ENCODE assay signal across 17 cellular contexts in genomic region chr5:100697970-100698369, GRCh38.
DNase-seq lines count a peak whose midpoint lies in the region; ATAC-seq and TF ChIP-seq lines count a peak whose summit lies in the region.
"Had no signal": no experiment of that assay in that cellular context is flagged by ENCODE, and none has a peak within 500 bp of the region (broad histone marks: within the 10 kb centered on the region; RNA-seq: fewer than 3 reads in every experiment).

No MANE protein-coding gene starts in this region.

- no peak overlapping the region for H3K4me3 ChIP-seq in A673 (ENCODE audit: low read depth, low read length, poor library complexity, severe bottlenecking)
- H3K4me3 ChIP-seq: esophagus squamous epithelium, Peyer's patch, suprapubic skin had no signal

- DNase-seq in A673 (ENCODE audit: low spot score) = no peak
- DNase-seq in SK-MEL-5 (ENCODE audit: low read depth, low spot score) = peak; percentile 10
- DNase-seq in iPS-NIHi7 (ENCODE audit: extremely low spot score) = peak; percentile 9
- no peak for DNase-seq in occipital lobe (lab: John Stamatoyannopoulos, UW)
- DNase-seq in NCI-H526 (lab: John Stamatoyannopoulos, UW) = no peak
- DNase-seq: activated CD4-positive, alpha-beta T cell treated with anti-CD3 and anti-CD28 coated beads for 4 hours; activated T-cell treated with anti-CD3 and anti-CD28 coated beads, Interleukin-2, amount 50 U/mL, for 24 hours; AML-193; esophagus squamous epithelium; NCI-H146; NCI-H510A treated with DMSO at 0.1 percent for 48 hours; Peyer's patch; stimulated activated CD4-positive, alpha-beta T cell treated with anti-CD3 and anti-CD28 coated beads, Interleukin-12 subunit alpha, Interleukin-12 subunit beta, amount 100 ng/mL, for 4 hours had no signal

- no TSS peak for BruUV-seq in A673 (replicated peaks; lab: Mats Ljungman, UMichigan)

- CTCF ChIA-PET in A673 (lab: Charles Lee) = no interaction called here

- no peaks in the 10 kb centered on the region for H3K4me1 ChIP-seq in A673 (ENCODE audit: insufficient read depth, low read length, poor library complexity, severe bottlenecking)
- H3K4me1 ChIP-seq: esophagus squamous epithelium, Peyer's patch, suprapubic skin had no signal

- POLR2A ChIA-PET in A673 (lab: Charles Lee; ENCODE audit: low non-redundant PET) = no interaction called here

- no peaks in the 10 kb centered on the region for H3K27me3 ChIP-seq in A673 (replicated peaks; ENCODE audit: insufficient read depth, low read depth, low read length, poor library complexity)
- H3K27me3 ChIP-seq: esophagus squamous epithelium, Peyer's patch, suprapubic skin had no signal

- H3K27ac ChIP-seq in A673 (ENCODE audit: low read depth, low read length, poor library complexity, severe bottlenecking) = no peak overlapping the region
- H3K27ac ChIP-seq: esophagus squamous epithelium, Peyer's patch, suprapubic skin had no signal

- no peaks in the 10 kb centered on the region for H3K9me3 ChIP-seq in A673 (ENCODE audit: low read depth, low read length, poor library complexity, severe bottlenecking)
- H3K9me3 ChIP-seq: esophagus squamous epithelium, Peyer's patch, suprapubic skin had no signal

- no peak for ATAC-seq in GM21528 (IDR thresholded peaks at IDR 0.05; ENCODE audit: low FRiP score, unreplicated experiment)
- no peak for ATAC-seq in HG02970 (IDR thresholded peaks at IDR 0.05; ENCODE audit: low FRiP score, unreplicated experiment)

- intact Hi-C loops in A673 (cut with micrococcal nuclease; ENCODE audit: unreplicated experiment) = no loop called here

- in situ Hi-C loops in SK-MEL-5 (cut with HindIII; ENCODE audit: low pct_unique_long_range_greater_than_20kb, low sequenced_read_pairs) = no loop called here

- TF ChIP-seq CTCF in A673 (conservative IDR thresholded peaks at IDR 0.05; ENCODE audit: low read depth, low read length) = peak; percentile 49
- TF ChIP-seq CTCF in GM12873 (IDR thresholded peaks at IDR 0.05; ENCODE audit: insufficient read depth, low read depth, low read length, missing control alignments) = peak; percentile 30

- H3K36me3 ChIP-seq in A673 (ENCODE audit: insufficient read depth, low read length, poor library complexity, severe bottlenecking) = no peaks in the 10 kb centered on the region
- H3K36me3 ChIP-seq: esophagus squamous epithelium, Peyer's patch, suprapubic skin had no signal

Comparison
In these comparisons a context has a peak if more than half of its experiments do, and no peak if none do; other contexts are left out.
1. DNase-seq: peak in SK-MEL-5 (single experiment) and iPS-NIHi7 (single experiment); none in A673 (single experiment), occipital lobe (single experiment) and NCI-H526 (0 of 2).